ENCODE assay signal across 8 cellular contexts in genomic region chrX:102950908-102951866, GRCh38. TPM values are rescaled to one million over a fixed set of nuclear protein-coding genes. Genes with fewer than 3 reads are reported as not detected.
DNase-seq lines count a peak whose midpoint lies in the region; ATAC-seq and TF ChIP-seq lines count a peak whose summit lies in the region.

No MANE protein-coding gene starts in this region.

- H3K4me3 ChIP-seq in RWPE2 (ENCODE audit: severe bottlenecking) (no peak overlapping the region), osteoblast (ENCODE audit: insufficient read depth, low read length) (peak overlapping the region; percentile 56), uterus (no peak overlapping the region)

- H3K9me3 Mint-ChIP-seq in activated T-helper 2 cell treated with anti-CD3 and anti-CD28 coated beads, Interferon-gamma antibody, Interleukin-2, Interleukin-4, amounts not matched to agents 10 μg/mL and 5 μg/mL and 100 μg/mL, durations not matched to agents 14 hours and 24 hours and 36 hours, result no peaks in the 10 kb centered on the region

- H3K4me2 ChIP-seq in osteoblast (ENCODE audit: insufficient read depth, low read length), result peak overlapping the region; percentile 81

- H3K27me3 ChIP-seq in RWPE2 (ENCODE audit: insufficient read depth, poor library complexity, severe bottlenecking) (no peaks in the 10 kb centered on the region), osteoblast (ENCODE audit: insufficient read depth, low read length) (no peaks in the 10 kb centered on the region), uterus (peaks cover 0 to 5% of the 10 kb centered on the region in 2 donors)

- H3K79me2 ChIP-seq in osteoblast (ENCODE audit: insufficient read depth, low read length), result no peaks in the 10 kb centered on the region

- ATAC-seq in GM21515 (IDR thresholded peaks at IDR 0.05; ENCODE audit: unreplicated experiment) (peak; percentile 75), RWPE2 (ENCODE audit: low read depth) (peak; percentile 75)

- H3K4me1 Mint-ChIP-seq in activated T-helper 2 cell treated with anti-CD3 and anti-CD28 coated beads, Interferon-gamma antibody, Interleukin-2, Interleukin-4, amounts not matched to agents 10 μg/mL and 5 μg/mL and 100 μg/mL, durations not matched to agents 14 hours and 24 hours and 36 hours (ENCODE audit: low read depth), result peaks cover 3% of the 10 kb centered on the region

- no peak overlapping the region for H3K27ac ChIP-seq in RWPE2 (ENCODE audit: poor library complexity, severe bottlenecking)
- no peak overlapping the region for H3K27ac ChIP-seq in osteoblast (ENCODE audit: low read depth, low read length)
- H3K27ac ChIP-seq in uterus, result no peak overlapping the region

- H3K27me3 Mint-ChIP-seq in activated T-helper 2 cell treated with anti-CD3 and anti-CD28 coated beads, Interferon-gamma antibody, Interleukin-2, Interleukin-4, amounts not matched to agents 10 μg/mL and 5 μg/mL and 100 μg/mL, durations not matched to agents 14 hours and 24 hours and 36 hours (ENCODE audit: low read depth), result no peaks in the 10 kb centered on the region

- no peaks in the 10 kb centered on the region for H3K36me3 ChIP-seq in RWPE2 (ENCODE audit: low read depth)
- H3K36me3 ChIP-seq in osteoblast (ENCODE audit: insufficient read depth, low read length), result no peaks in the 10 kb centered on the region
- H3K36me3 ChIP-seq in uterus, result no peaks in the 10 kb centered on the region

- H3K27ac Mint-ChIP-seq in activated T-helper 2 cell treated with anti-CD3 and anti-CD28 coated beads, Interferon-gamma antibody, Interleukin-2, Interleukin-4, amounts not matched to agents 10 μg/mL and 5 μg/mL and 100 μg/mL, durations not matched to agents 14 hours and 24 hours and 36 hours, result no peak overlapping the region

- peak; percentile 60 for TF ChIP-seq CTCF in RWPE2 (IDR thresholded peaks at IDR 0.05; ENCODE audit: poor library complexity, severe bottlenecking)
- peak; percentile 67 for TF ChIP-seq CTCF in osteoblast (IDR thresholded peaks at IDR 0.05; ENCODE audit: extremely low read depth, low read depth, low read length)
- TF ChIP-seq CTCF in uterus (IDR thresholded peaks at IDR 0.05), result peak; percentile 10 to 49 (median 34)

- TF ChIP-seq POLR2A in uterus (IDR thresholded peaks at IDR 0.05), result no peak

- H3K4me1 ChIP-seq in RWPE2 (ENCODE audit: insufficient read depth, poor library complexity, severe bottlenecking) (no peaks in the 10 kb centered on the region), osteoblast (ENCODE audit: insufficient read depth, low read length) (peaks cover 3% of the 10 kb centered on the region), uterus (no peaks in the 10 kb centered on the region)

- intact Hi-C loops in activated T-helper 2 cell treated with anti-CD3 and anti-CD28 coated beads, Interferon-gamma antibody, Interleukin-2, Interleukin-4, amounts not matched to agents 10 μg/mL and 5 μg/mL and 100 μg/mL, durations not matched to agents 14 hours and 24 hours and 36 hours (cut with micrococcal nuclease), result loop anchor here (1.0 kb wide), 1 partner anchor 224 kb away; no protein-coding TSS in a partner anchor
- intact Hi-C loops in uterus (cut with DNase I; ENCODE audit: low total_unique reads), result no loop called here

- DNase-seq in COLO829 (ENCODE audit: low spot score) (peak; percentile 27), Kasumi-1 (lab: John Stamatoyannopoulos, UW) (peak; percentile 57 to 65), RWPE2 (ENCODE audit: low spot score) (no peak), foreskin melanocyte (peak; percentile 37), osteoblast (ENCODE audit: insufficient read length, low spot score, missing footprints) (peak; percentile 60), uterus (peak in 1 of 2 donors; percentile 20)
- peak; percentile 18 for DNase-seq in activated T-helper 2 cell treated with anti-CD3 and anti-CD28 coated beads, Interferon-gamma antibody, Interleukin-2, Interleukin-4, amounts not matched to agents 10 μg/mL and 5 μg/mL and 100 μg/mL, durations not matched to agents 14 hours and 24 hours and 36 hours (ENCODE audit: low spot score)

- no peaks in the 10 kb centered on the region for H4K20me1 ChIP-seq in osteoblast (ENCODE audit: insufficient read depth, low read length)

- H3K9me3 ChIP-seq in RWPE2 (ENCODE audit: severe bottlenecking) (no peaks in the 10 kb centered on the region), osteoblast (ENCODE audit: low read depth, low read length) (no peaks in the 10 kb centered on the region), uterus (no peaks in the 10 kb centered on the region)

- H3K4me3 Mint-ChIP-seq in activated T-helper 2 cell treated with anti-CD3 and anti-CD28 coated beads, Interferon-gamma antibody, Interleukin-2, Interleukin-4, amounts not matched to agents 10 μg/mL and 5 μg/mL and 100 μg/mL, durations not matched to agents 14 hours and 24 hours and 36 hours (ENCODE audit: low read depth), result peak overlapping the region; percentile 38

- no peaks in the 10 kb centered on the region for H3K36me3 Mint-ChIP-seq in activated T-helper 2 cell treated with anti-CD3 and anti-CD28 coated beads, Interferon-gamma antibody, Interleukin-2, Interleukin-4, amounts not matched to agents 10 μg/mL and 5 μg/mL and 100 μg/mL, durations not matched to agents 14 hours and 24 hours and 36 hours (ENCODE audit: low read depth)

- peak overlapping the region; percentile 69 for H2AFZ ChIP-seq in osteoblast (ENCODE audit: low read length)

RNA-seq across cellular contexts. Expression of gene RAB40AL, which starts 14.1 kb away (rescaled TPM):
- 0.30 TPM in 1 of 2 replicates, not detected in the other for total RNA-seq in activated T-helper 2 cell treated with anti-CD3 and anti-CD28 coated beads, Interferon-gamma antibody, Interleukin-2, Interleukin-4, amounts not matched to agents 10 μg/mL and 5 μg/mL and 100 μg/mL, durations not matched to agents 14 hours and 24 hours and 36 hours
- total RNA-seq in osteoblast (0.72 and 0.88 TPM in 2 replicates), uterus (1 to 10 TPM in 2 of 4 donors, not detected in 2; 1.5 to 2.9 TPM)
